In genomic region chr12:661720-662486, GRCh38 we compare ENCODE assay signal across 14 cellular contexts. TPM values are rescaled to one million over a fixed set of nuclear protein-coding genes. Genes with fewer than 3 reads are reported as not detected.
DNase-seq lines count a peak whose midpoint lies in the region; ATAC-seq and TF ChIP-seq lines count a peak whose summit lies in the region.
"Had no signal": no experiment of that assay in that cellular context is flagged by ENCODE, and none has a peak within 500 bp of the region (broad histone marks: within the 10 kb centered on the region; RNA-seq: fewer than 3 reads in every experiment).

No MANE protein-coding gene starts in this region.

- no peak for ATAC-seq in memory B cell (ENCODE audit: low read depth)
- ATAC-seq in GM21723 (IDR thresholded peaks at IDR 0.05; ENCODE audit: unreplicated experiment) = no peak

- intact Hi-C loops in mammary epithelial cell (cut with micrococcal nuclease) = no loop called here
- intact Hi-C loops in PC-9 (cut with micrococcal nuclease; ENCODE audit: unreplicated experiment) = no loop called here

- CTCF ChIA-PET in mammary epithelial cell (lab: Charles Lee; ENCODE audit: low non-redundant PET) = no interaction called here
- CTCF ChIA-PET in PC-9 (lab: Charles Lee) = no interaction called here

- POLR2A ChIA-PET in PC-9 (lab: Charles Lee; ENCODE audit: unreplicated experiment) = interaction anchor here (0.5 to 0.6 kb wide), 2 partner anchors 15 to 67 kb away, joined by 4 to 6 read pairs; no protein-coding TSS in a partner anchor

- DNase-seq in activated T-cell treated with anti-CD3 and anti-CD28 coated beads, Interleukin-2, amount 50 U/mL, for 24 hours = peak; percentile 34
- no peak for DNase-seq in activated T-cell treated with anti-CD3 and anti-CD28 coated beads, Interleukin-2, amount 50 U/mL, for 1 hour
- no peak for DNase-seq in mammary epithelial cell
- no peak for DNase-seq in memory B cell (ENCODE audit: low spot score in 2 of 2)
- no peak for DNase-seq in RKO (ENCODE audit: low spot score)
- no peak for DNase-seq in PC-9
- DNase-seq: colonic mucosa; DMS153; NCI-H226; RPMI8226; stimulated activated CD4-positive, alpha-beta T cell treated with anti-CD3 and anti-CD28 coated beads, Interleukin-4, amount 100 ng/mL, for 24 hours; thyroid gland had no signal

- 56% methylated on average over 10 of the region's 11 CpGs for WGBS in mammary epithelial cell (ENCODE audit: low coverage, missing lambda C conversion rate)

- in situ Hi-C loops in mammary epithelial cell (cut with MboI; ENCODE audit: low sequenced_read_pairs in 2 of 2) = no loop called here

- peak overlapping the region; percentile 16 for H3K27ac Mint-ChIP-seq in activated T-cell treated with anti-CD3 and anti-CD28 coated beads, Interleukin-2, amount 50 U/mL, for 24 hours
- peak overlapping the region; percentile 17 for H3K27ac Mint-ChIP-seq in memory B cell

- TF ChIP-seq CTCF in mammary epithelial cell (conservative IDR thresholded peaks at IDR 0.05 in 1 of 2, IDR thresholded peaks at IDR 0.05 in 1 of 2; ENCODE audit: extremely low read depth in 1 of 2, insufficient read depth in 1 of 2, low read depth in 1 of 2, low read length in 2 of 2) (no peak), PC-9 (conservative IDR thresholded peaks at IDR 0.05) (no peak)

- H3K4me2 ChIP-seq in mammary epithelial cell (ENCODE audit: insufficient read depth, low read depth, low read length) = peak overlapping the region; percentile 81
- no peak overlapping the region for H3K4me2 ChIP-seq in PC-9

- H3K4me3 ChIP-seq in mammary epithelial cell (replicated peaks in 1 of 3; ENCODE audit: insufficient read depth in 1 of 3, low read depth in 2 of 3, low read length in 3 of 3) = no peak overlapping the region
- no peak overlapping the region for H3K4me3 ChIP-seq in PC-9
- H3K4me3 ChIP-seq: colonic mucosa, thyroid gland had no signal

- no peaks in the 10 kb centered on the region for H3F3A ChIP-seq in PC-9 (ENCODE audit: insufficient read depth, low read depth)

- H3K9me3 ChIP-seq in mammary epithelial cell (replicated peaks; ENCODE audit: insufficient read depth, low read length) (no peaks in the 10 kb centered on the region), PC-9 (ENCODE audit: insufficient read depth, low read depth) (no peaks in the 10 kb centered on the region)
- H3K9me3 ChIP-seq: colonic mucosa, thyroid gland had no signal

- no peak overlapping the region for H3K9ac ChIP-seq in mammary epithelial cell (ENCODE audit: insufficient read depth, low read length)

- no peaks in the 10 kb centered on the region for H3K9me2 ChIP-seq in PC-9 (ENCODE audit: insufficient read depth)

- H3K27me3 ChIP-seq in mammary epithelial cell (ENCODE audit: insufficient read depth, low read length) (no peaks in the 10 kb centered on the region), PC-9 (ENCODE audit: insufficient read depth, low read depth) (no peaks in the 10 kb centered on the region)
- H3K27me3 ChIP-seq: colonic mucosa, thyroid gland had no signal

- dilution Hi-C loops in mammary epithelial cell (cut with HindIII; ENCODE audit: low sequenced_read_pairs) = no loop called here

- H3K79me2 ChIP-seq in mammary epithelial cell (ENCODE audit: insufficient read depth, low read length) (no peaks in the 10 kb centered on the region), PC-9 (ENCODE audit: low read depth) (no peaks in the 10 kb centered on the region)

- no peaks in the 10 kb centered on the region for H3K27me3 Mint-ChIP-seq in activated T-cell treated with anti-CD3 and anti-CD28 coated beads, Interleukin-2, amount 50 U/mL, for 24 hours
- H3K27me3 Mint-ChIP-seq in memory B cell = no peaks in the 10 kb centered on the region

- peak overlapping the region; percentile 68 for H3K4me3 Mint-ChIP-seq in activated T-cell treated with anti-CD3 and anti-CD28 coated beads, Interleukin-2, amount 50 U/mL, for 24 hours
- peak overlapping the region; percentile 4 for H3K4me3 Mint-ChIP-seq in memory B cell

- H4K20me1 ChIP-seq in mammary epithelial cell (ENCODE audit: insufficient read depth, low read length) (no peaks in the 10 kb centered on the region), PC-9 (ENCODE audit: insufficient read depth) (no peaks in the 10 kb centered on the region)

- BruUV-seq in mammary epithelial cell (replicated peaks; lab: Mats Ljungman, UMichigan) = no TSS peak
- no TSS peak for BruUV-seq in PC-9 (replicated peaks; lab: Mats Ljungman, UMichigan)

- H2AFZ ChIP-seq in mammary epithelial cell (ENCODE audit: low read depth, low read length) (peak overlapping the region; percentile 89), PC-9 (no peak overlapping the region)

- H3K27ac ChIP-seq in mammary epithelial cell (ENCODE audit: insufficient read depth, low read depth, low read length) = no peak overlapping the region
- H3K27ac ChIP-seq in temporal lobe (ENCODE audit: low read depth, low read length) = peak overlapping the region; percentile 64
- H3K27ac ChIP-seq in PC-9 = no peak overlapping the region
- H3K27ac ChIP-seq: colonic mucosa had no signal

- H3K4me1 Mint-ChIP-seq in activated T-cell treated with anti-CD3 and anti-CD28 coated beads, Interleukin-2, amount 50 U/mL, for 24 hours (ENCODE audit: low read depth) = peaks cover 50% of the 10 kb centered on the region
- peaks cover 31% of the 10 kb centered on the region for H3K4me1 Mint-ChIP-seq in memory B cell

- no peaks in the 10 kb centered on the region for H3K36me3 Mint-ChIP-seq in activated T-cell treated with anti-CD3 and anti-CD28 coated beads, Interleukin-2, amount 50 U/mL, for 24 hours (ENCODE audit: low read depth)
- no peaks in the 10 kb centered on the region for H3K36me3 Mint-ChIP-seq in memory B cell

- H3K36me3 ChIP-seq in mammary epithelial cell (ENCODE audit: insufficient read depth, low read length) (no peaks in the 10 kb centered on the region), PC-9 (ENCODE audit: low read depth) (no peaks in the 10 kb centered on the region)
- H3K36me3 ChIP-seq: colonic mucosa, thyroid gland had no signal

- H3K4me1 ChIP-seq in mammary epithelial cell (ENCODE audit: insufficient read depth, low read length) (no peaks in the 10 kb centered on the region), PC-9 (replicated peaks; ENCODE audit: insufficient read depth) (peaks cover 9% of the 10 kb centered on the region)
- H3K4me1 ChIP-seq: colonic mucosa had no signal

- H3K9me3 Mint-ChIP-seq in activated T-cell treated with anti-CD3 and anti-CD28 coated beads, Interleukin-2, amount 50 U/mL, for 24 hours = peaks cover 2% of the 10 kb centered on the region
- no peaks in the 10 kb centered on the region for H3K9me3 Mint-ChIP-seq in memory B cell

RNA-seq across cellular contexts. Expression of gene NINJ2, which starts 1.3 kb away (rescaled TPM):
- total RNA-seq in mammary epithelial cell (under 1 TPM in 1 of 2 donors, not detected in 1; 0.17 TPM), temporal lobe (0.49 TPM), PC-9 (2021) (18.5 and 19.3 TPM in 2 replicates)
- 0.12 TPM for polyA plus RNA-seq in mammary epithelial cell
- polyA minus RNA-seq in mammary epithelial cell = not detected

Comparison
In these comparisons a context has a peak if more than half of its experiments do, and no peak if none do; other contexts are left out.
1. RNA of gene NINJ2, which starts 1.3 kb away (total RNA-seq): 18.5 to 19.3 TPM in PC-9; 0.49 TPM in temporal lobe (single experiment) and 0.17 TPM in mammary epithelial cell; every median in the first group is over 10 times any median in the second.